Comparison of ENCODE assay signal across 11 cellular contexts in the genomic region with DNA sequence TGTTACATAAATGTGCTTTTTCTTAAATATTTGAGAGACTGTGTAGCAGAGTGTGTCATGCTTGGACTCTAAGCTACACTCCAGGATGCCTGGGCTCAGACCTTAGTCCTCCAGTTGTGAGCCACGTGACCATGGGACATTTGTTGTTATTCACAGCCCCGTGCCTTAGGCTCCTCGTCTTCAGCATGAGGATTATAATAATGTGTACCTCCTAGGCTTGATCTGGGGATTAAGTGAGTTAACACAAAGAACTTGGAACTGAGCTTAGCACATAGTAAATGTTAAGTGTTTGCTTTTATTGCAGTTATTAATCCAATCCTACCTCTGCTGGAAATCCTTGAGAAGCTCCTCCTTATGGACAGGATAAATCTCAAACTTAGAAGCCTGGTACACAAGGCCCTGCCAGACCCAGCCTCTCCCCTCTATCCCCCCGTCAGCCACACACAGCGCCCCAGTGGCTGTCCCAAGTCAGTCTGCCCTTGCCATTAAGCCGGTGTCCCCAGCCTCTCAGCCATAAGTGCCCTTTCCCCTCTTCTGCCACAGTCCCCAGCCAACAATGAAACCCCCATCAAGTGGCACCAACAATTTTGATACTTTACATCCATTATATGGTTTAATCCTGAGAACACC.
DNase-seq lines count a peak whose midpoint lies in the region; ATAC-seq and TF ChIP-seq lines count a peak whose summit lies in the region.
"Had no signal": no experiment of that assay in that cellular context is flagged by ENCODE, and none has a peak within 500 bp of the region (broad histone marks: within the 10 kb centered on the region; RNA-seq: fewer than 3 reads in every experiment).

No MANE protein-coding gene starts in this region.

- H3K36me3 ChIP-seq in A673 (ENCODE audit: insufficient read depth, low read length, poor library complexity, severe bottlenecking): peaks cover 5% of the 10 kb centered on the region
- H3K36me3 ChIP-seq in fibroblast of lung (ENCODE audit: control insufficient read depth, insufficient read depth, low read length): no peaks in the 10 kb centered on the region

- H3K4me1 ChIP-seq in A673 (ENCODE audit: insufficient read depth, low read length, poor library complexity, severe bottlenecking) (peaks cover 56% of the 10 kb centered on the region), fibroblast of lung (ENCODE audit: control insufficient read depth, extremely low read depth, insufficient read depth, low read length) (peaks cover 41% of the 10 kb centered on the region)

- H3K4me3 Mint-ChIP-seq in neural crest cell: peak overlapping the region; percentile 20

- TF ChIP-seq CTCF in A673 (conservative IDR thresholded peaks at IDR 0.05; ENCODE audit: low read depth, low read length) (no peak), fibroblast of lung (conservative IDR thresholded peaks at IDR 0.05 in 1 of 2, IDR thresholded peaks at IDR 0.05 in 1 of 2; ENCODE audit: low read depth in 1 of 2, low read length in 2 of 2) (no peak), neural crest cell (conservative IDR thresholded peaks at IDR 0.05) (no peak)

- peaks cover 4% of the 10 kb centered on the region for H3K9me3 Mint-ChIP-seq in neural crest cell

- POLR2A ChIA-PET in A673 (lab: Charles Lee; ENCODE audit: low non-redundant PET): no interaction called here

- H3K27ac ChIP-seq in A673 (ENCODE audit: low read depth, low read length, poor library complexity, severe bottlenecking) (peak overlapping the region; percentile 27), fibroblast of lung (ENCODE audit: insufficient read depth, low read length) (peak overlapping the region; percentile 73)

- peaks cover 3% of the 10 kb centered on the region for H3K27me3 Mint-ChIP-seq in neural crest cell (ENCODE audit: low read depth)

- intact Hi-C loops in A673 (cut with micrococcal nuclease; ENCODE audit: unreplicated experiment): no loop called here

- H3K36me3 Mint-ChIP-seq in neural crest cell (ENCODE audit: low read depth): peaks cover 20% of the 10 kb centered on the region

- no peak overlapping the region for H3K4me2 ChIP-seq in fibroblast of lung (ENCODE audit: extremely low read depth, insufficient read depth, low read length)

- H3K9me3 ChIP-seq in A673 (ENCODE audit: low read depth, low read length, poor library complexity, severe bottlenecking) (no peaks in the 10 kb centered on the region), fibroblast of lung (ENCODE audit: control insufficient read depth, insufficient read depth, low read depth, low read length) (no peaks in the 10 kb centered on the region)

- H3K27ac Mint-ChIP-seq in neural crest cell (ENCODE audit: unreplicated experiment): peak overlapping the region; percentile 52

- H3K79me2 ChIP-seq in fibroblast of lung (ENCODE audit: control insufficient read depth, insufficient read depth, low read length): no peaks in the 10 kb centered on the region

- DNase-seq in A673 (ENCODE audit: low spot score): peak; percentile 66
- peak; percentile 99 for DNase-seq in NCI-H82 (lab: John Stamatoyannopoulos, UW)
- DNase-seq in fibroblast of lung (ENCODE audit: low read depth in 2 of 2): no peak
- DNase-seq in neural crest cell (ENCODE audit: low read depth, low spot score): no peak
- no peak for DNase-seq in DMS114 treated with DMSO at 0.1 percent for 48 hours (lab: John Stamatoyannopoulos, UW; ENCODE audit: unreplicated experiment)
- no peak for DNase-seq in SK-N-DZ (ENCODE audit: low spot score)
- no peak for DNase-seq in NCI-H128 (lab: John Stamatoyannopoulos, UW; ENCODE audit: unreplicated experiment)
- DNase-seq: amygdala, NCI-H774, right cardiac atrium had no signal

- CTCF ChIA-PET in A673 (lab: Charles Lee): no interaction called here

- H2AFZ ChIP-seq in fibroblast of lung (ENCODE audit: low read length): no peak overlapping the region

- H3K9ac ChIP-seq in fibroblast of lung (ENCODE audit: insufficient read depth, low read length): no peak overlapping the region

- BruUV-seq in A673 (replicated peaks; lab: Mats Ljungman, UMichigan): no TSS peak

- H4K20me1 ChIP-seq in fibroblast of lung (ENCODE audit: control insufficient read depth, extremely low read depth, insufficient read depth, low read length): no peaks in the 10 kb centered on the region

- H3K4me1 Mint-ChIP-seq in neural crest cell: peaks cover 52% of the 10 kb centered on the region

- no peak overlapping the region for H3K4me3 ChIP-seq in A673 (ENCODE audit: low read depth, low read length, poor library complexity, severe bottlenecking)
- H3K4me3 ChIP-seq in fibroblast of lung (replicated peaks in 1 of 4; ENCODE audit: control extremely low read depth in 1 of 4, insufficient read depth in 1 of 4, low read depth in 3 of 4, low read length in 4 of 4): no peak overlapping the region

- ATAC-seq in GM19351 (IDR thresholded peaks at IDR 0.05; ENCODE audit: unreplicated experiment): no peak

- H3K27me3 ChIP-seq in A673 (replicated peaks; ENCODE audit: insufficient read depth, low read depth, low read length, poor library complexity): no peaks in the 10 kb centered on the region
- no peaks in the 10 kb centered on the region for H3K27me3 ChIP-seq in fibroblast of lung (ENCODE audit: control insufficient read depth, insufficient read depth, low read length)

Comparison
In these comparisons a context has a peak if more than half of its experiments do, and no peak if none do; other contexts are left out.
1. DNase-seq: peak in A673 (single experiment) and NCI-H82 (single experiment); none in fibroblast of lung (0 of 2), neural crest cell (single experiment), DMS114 treated with DMSO at 0.1 percent for 48 hours (single experiment), SK-N-DZ (single experiment) and NCI-H128 (single experiment).